In genomic region chrX:54483946-54484345, GRCh38 we compare ENCODE assay signal across 1 cellular context.
TF ChIP-seq lines count a peak whose summit lies in the region.

No MANE protein-coding gene starts in this region.

TF ChIP-seq in IMR-90, 13 proteins besides CTCF, POLR2A, EP300 and RAD21:
- TF ChIP-seq CHD1 (IDR thresholded peaks at IDR 0.05; ENCODE audit: low read depth, low read length) (no peak), MAZ (IDR thresholded peaks at IDR 0.05; ENCODE audit: borderline replicate concordance, low read depth, low read length) (no peak), MXI1 (IDR thresholded peaks at IDR 0.05; ENCODE audit: borderline replicate concordance, low read depth, low read length) (no peak), NFE2L2 (IDR thresholded peaks at IDR 0.05; ENCODE audit: low read depth, low read length) (no peak), RFX5 (IDR thresholded peaks at IDR 0.05; ENCODE audit: low read depth, low read length) (no peak), CEBPB (IDR thresholded peaks at IDR 0.05; ENCODE audit: low read depth, low read length) (no peak), RCOR1 (IDR thresholded peaks at IDR 0.05; ENCODE audit: insufficient replicate concordance, low read length) (no peak), MAFK (IDR thresholded peaks at IDR 0.05; ENCODE audit: low read depth, low read length) (no peak), BHLHE40 (IDR thresholded peaks at IDR 0.05; ENCODE audit: low read depth, low read length) (no peak), SMC3 (IDR thresholded peaks at IDR 0.05; ENCODE audit: low read depth, low read length) (no peak)
- TF ChIP-seq, protein P1, sequence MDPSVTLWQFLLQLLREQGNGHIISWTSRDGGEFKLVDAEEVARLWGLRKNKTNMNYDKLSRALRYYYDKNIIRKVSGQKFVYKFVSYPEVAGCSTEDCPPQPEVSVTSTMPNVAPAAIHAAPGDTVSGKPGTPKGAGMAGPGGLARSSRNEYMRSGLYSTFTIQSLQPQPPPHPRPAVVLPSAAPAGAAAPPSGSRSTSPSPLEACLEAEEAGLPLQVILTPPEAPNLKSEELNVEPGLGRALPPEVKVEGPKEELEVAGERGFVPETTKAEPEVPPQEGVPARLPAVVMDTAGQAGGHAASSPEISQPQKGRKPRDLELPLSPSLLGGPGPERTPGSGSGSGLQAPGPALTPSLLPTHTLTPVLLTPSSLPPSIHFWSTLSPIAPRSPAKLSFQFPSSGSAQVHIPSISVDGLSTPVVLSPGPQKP (IDR thresholded peaks at IDR 0.05; ENCODE audit: borderline replicate concordance, low read depth, low read length): no peak
- TF ChIP-seq, protein P2, sequence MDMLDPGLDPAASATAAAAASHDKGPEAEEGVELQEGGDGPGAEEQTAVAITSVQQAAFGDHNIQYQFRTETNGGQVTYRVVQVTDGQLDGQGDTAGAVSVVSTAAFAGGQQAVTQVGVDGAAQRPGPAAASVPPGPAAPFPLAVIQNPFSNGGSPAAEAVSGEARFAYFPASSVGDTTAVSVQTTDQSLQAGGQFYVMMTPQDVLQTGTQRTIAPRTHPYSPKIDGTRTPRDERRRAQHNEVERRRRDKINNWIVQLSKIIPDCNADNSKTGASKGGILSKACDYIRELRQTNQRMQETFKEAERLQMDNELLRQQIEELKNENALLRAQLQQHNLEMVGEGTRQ (IDR thresholded peaks at IDR 0.05; ENCODE audit: low read depth, low read length): no peak
